ENCODE assay signal across 1 cellular context in genomic region chr19:45780146-45780447, GRCh38.
TF ChIP-seq lines count a peak whose summit lies in the region.

No MANE protein-coding gene starts in this region.

TF ChIP-seq in HepG2, 621 proteins besides CTCF, POLR2A, EP300 and RAD21:
- no peak for TF ChIP-seq HOXA9 (CRISPR knock-in tag; IDR thresholded peaks at IDR 0.05; ENCODE audit: borderline replicate concordance)
- no peak for TF ChIP-seq CERS6 (CRISPR knock-in tag; IDR thresholded peaks at IDR 0.05)
- no peak for TF ChIP-seq HINFP (CRISPR knock-in tag; IDR thresholded peaks at IDR 0.05; ENCODE audit: low read depth)
- no peak for TF ChIP-seq SYNCRIP (IDR thresholded peaks at IDR 0.05; ENCODE audit: insufficient read depth, low read depth, low read length)
- TF ChIP-seq RFX1 (IDR thresholded peaks at IDR 0.05) = no peak
TF ChIP-seq in HepG2: peak in this region for 0.
